In the genomic region with DNA sequence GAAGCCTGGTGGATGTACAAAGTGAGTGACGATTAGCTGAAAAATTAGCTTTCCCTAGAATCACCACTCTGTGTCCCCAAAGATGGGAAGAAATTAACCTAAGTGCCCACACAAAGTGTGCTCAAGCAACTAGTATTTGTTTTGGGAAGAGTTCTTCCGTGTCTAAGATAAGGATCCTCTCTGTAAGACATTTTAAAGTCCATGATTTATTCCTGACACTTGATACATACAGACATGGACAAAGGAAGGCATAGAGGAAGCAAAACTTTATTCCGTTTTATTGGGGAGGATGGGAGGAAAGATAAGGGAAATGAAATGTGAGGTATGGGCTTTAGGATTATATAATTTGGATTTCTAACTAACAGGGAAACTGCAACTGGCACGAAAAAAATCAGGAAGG, we compare ENCODE assay signal across 14 cellular contexts.
DNase-seq lines count a peak whose midpoint lies in the region; ATAC-seq, FAIRE-seq and TF ChIP-seq lines count a peak whose summit lies in the region.
"Had no signal": no experiment of that assay in that cellular context is flagged by ENCODE, and none has a peak within 500 bp of the region (broad histone marks: within the 10 kb centered on the region; RNA-seq: fewer than 3 reads in every experiment).

No MANE protein-coding gene starts in this region.

- no peak for ATAC-seq in K562

- no peaks in the 10 kb centered on the region for H3K36me3 ChIP-seq in K562 (ENCODE audit: control insufficient read depth, insufficient read depth, low read length)
- H3K36me3 ChIP-seq in parathyroid adenoma (ENCODE audit: control insufficient read depth, insufficient read depth, low read length) = no peaks in the 10 kb centered on the region
- H3K36me3 ChIP-seq: BLaER1 treated with 17β-estradiol and CSF1 and Interleukin-3, amounts not matched to agents 10 nM and 100 nM had no signal

- H3K27ac Mint-ChIP-seq in nephron = peak overlapping the region in 2 of 3 experiments; percentile 16 to 31
- H3K27ac Mint-ChIP-seq: CD4-positive, CD25-positive, alpha-beta regulatory T cell; IgD-negative memory B cell had no signal

- no peak for FAIRE-seq in K562 (lab: Jason Lieb, UNC)

- H3K4me1 ChIP-seq in K562 (replicated peaks in 1 of 2; ENCODE audit: control insufficient read depth in 2 of 2, insufficient read depth in 2 of 2, low read length in 2 of 2) = no peaks in the 10 kb centered on the region
- no peaks in the 10 kb centered on the region for H3K4me1 ChIP-seq in parathyroid adenoma
- H3K4me1 ChIP-seq: BLaER1 treated with 17β-estradiol and CSF1 and Interleukin-3, amounts not matched to agents 10 nM and 100 nM had no signal

- intact Hi-C loops in K562 (cut with micrococcal nuclease) = no loop called here

- H3K27me3 ChIP-seq in K562 (ENCODE audit: control insufficient read depth in 2 of 2, insufficient read depth in 2 of 2, low read length in 2 of 2) (no peaks in the 10 kb centered on the region), parathyroid adenoma (ENCODE audit: control insufficient read depth, insufficient read depth, low read length) (no peaks in the 10 kb centered on the region)
- H3K27me3 ChIP-seq: BLaER1 treated with 17β-estradiol and CSF1 and Interleukin-3, amounts not matched to agents 10 nM and 100 nM had no signal

- H3K9ac ChIP-seq in K562 (ENCODE audit: insufficient read depth in 1 of 2, low read depth in 2 of 2, low read length in 2 of 2) (no peak overlapping the region), parathyroid adenoma (no peak overlapping the region)
- H3K9ac ChIP-seq: BLaER1 treated with 17β-estradiol and CSF1 and Interleukin-3, amounts not matched to agents 10 nM and 100 nM had no signal

- no peak overlapping the region for H3K27ac ChIP-seq in K562 (ENCODE audit: extremely low read depth, low read depth, low read length)
- no peak overlapping the region for H3K27ac ChIP-seq in parathyroid adenoma
- H3K27ac ChIP-seq: BLaER1 treated with 17β-estradiol and CSF1 and Interleukin-3, amounts not matched to agents 10 nM and 100 nM had no signal

- CTCF ChIA-PET in K562 (lab: Yijun Ruan, JAX; ENCODE audit: low intra/inter-chr PET ratio) = no interaction called here

- TF ChIP-seq POLR2A in K562 (conservative IDR thresholded peaks at IDR 0.05) = no peak

- peaks cover 16% of the 10 kb centered on the region for H3K4me1 Mint-ChIP-seq in nephron
- H3K4me1 Mint-ChIP-seq: CD4-positive, CD25-positive, alpha-beta regulatory T cell; IgD-negative memory B cell had no signal

- TF ChIP-seq EP300 in K562 (IDR thresholded peaks at IDR 0.05; ENCODE audit: low read length) = no peak

- DNase-seq in COLO829 (ENCODE audit: low spot score) (peak; percentile 0), K562 (ENCODE audit: extremely low read depth in 1 of 4, low spot score in 3 of 4) (no peak), AG08396 (ENCODE audit: low spot score) (no peak), globus pallidus (ENCODE audit: low spot score) (no peak)
- DNase-seq in stimulated activated CD8-positive, alpha-beta memory T cell treated with anti-CD3 and anti-CD28 coated beads, Interleukin-4, amount 100 ng/mL, for 48 hours = no peak
- DNase-seq: 8988T; Calu3; CD4-positive, CD25-positive, alpha-beta regulatory T cell; DMS 273 treated with DMSO at 0.1 percent for 48 hours; HCEC 1CT had no signal

- H2AFZ ChIP-seq in K562 (ENCODE audit: low read depth, low read length) (no peak overlapping the region), parathyroid adenoma (no peak overlapping the region)

- POLR2A ChIA-PET in K562 (lab: Yijun Ruan, JAX) = no interaction called here

- H3K27me3 Mint-ChIP-seq in nephron (ENCODE audit: low read depth) = no peaks in the 10 kb centered on the region
- H3K27me3 Mint-ChIP-seq: CD4-positive, CD25-positive, alpha-beta regulatory T cell; IgD-negative memory B cell had no signal

- no peak for TF ChIP-seq CTCF in K562 (IDR thresholded peaks at IDR 0.05 in 2 of 3, conservative IDR thresholded peaks at IDR 0.05 in 1 of 3; ENCODE audit: insufficient read depth in 2 of 3, low read depth in 1 of 3, low read length in 3 of 3)
- no peak for TF ChIP-seq CTCF in nephron (IDR thresholded peaks at IDR 0.05; ENCODE audit: unreplicated experiment in 3 of 3)
- TF ChIP-seq CTCF in parathyroid adenoma (IDR thresholded peaks at IDR 0.05) = no peak

- no TSS peak for BruUV-seq in K562 (replicated peaks; lab: Mats Ljungman, UMichigan)

- no peaks in the 10 kb centered on the region for H4K20me1 ChIP-seq in K562 (replicated peaks; ENCODE audit: control insufficient read depth, insufficient read depth, low read length)
- H4K20me1 ChIP-seq: BLaER1 treated with 17β-estradiol and CSF1 and Interleukin-3, amounts not matched to agents 10 nM and 100 nM had no signal

- H3K79me2 ChIP-seq in K562 (ENCODE audit: control insufficient read depth, insufficient read depth, low read length) (no peaks in the 10 kb centered on the region), parathyroid adenoma (no peaks in the 10 kb centered on the region)

- no peaks in the 10 kb centered on the region for H3K9me1 ChIP-seq in K562 (ENCODE audit: control insufficient read depth, insufficient read depth, low read length)

- H3K4me2 ChIP-seq in K562 (ENCODE audit: insufficient read depth, low read length) (no peak overlapping the region), parathyroid adenoma (ENCODE audit: low read length) (peak overlapping the region; percentile 34)
- H3K4me2 ChIP-seq: BLaER1 treated with 17β-estradiol and CSF1 and Interleukin-3, amounts not matched to agents 10 nM and 100 nM had no signal

- no peaks in the 10 kb centered on the region for H3K9me3 Mint-ChIP-seq in nephron

- in situ Hi-C loops in K562 (cut with MboI) = no loop called here

- 0% methylated on average over 4 of the region's 4 CpGs for WGBS in K562 (ENCODE audit: insufficient coverage, low coverage, missing lambda C conversion rate)

- H3K4me3 Mint-ChIP-seq in nephron = no peak overlapping the region
- H3K4me3 Mint-ChIP-seq: CD4-positive, CD25-positive, alpha-beta regulatory T cell; IgD-negative memory B cell had no signal

- no peaks in the 10 kb centered on the region for H3K36me3 Mint-ChIP-seq in nephron (ENCODE audit: low read depth)
- H3K36me3 Mint-ChIP-seq: CD4-positive, CD25-positive, alpha-beta regulatory T cell; IgD-negative memory B cell had no signal

- TF ChIP-seq RAD21 in K562 (CRISPR knock-in tag; conservative IDR thresholded peaks at IDR 0.05 in 1 of 2, IDR thresholded peaks at IDR 0.05 in 1 of 2) = no peak

- no peaks in the 10 kb centered on the region for H3K9me3 ChIP-seq in K562 (replicated peaks; ENCODE audit: control insufficient read depth, insufficient read depth, low read depth, low read length)
- no peaks in the 10 kb centered on the region for H3K9me3 ChIP-seq in parathyroid adenoma (ENCODE audit: control insufficient read depth, low read length)
- H3K9me3 ChIP-seq: BLaER1 treated with 17β-estradiol and CSF1 and Interleukin-3, amounts not matched to agents 10 nM and 100 nM had no signal

- H3K4me3 ChIP-seq in K562 = no peak overlapping the region
- no peak overlapping the region for H3K4me3 ChIP-seq in parathyroid adenoma (ENCODE audit: low read depth, low read length)
- H3K4me3 ChIP-seq: BLaER1 treated with 17β-estradiol and CSF1 and Interleukin-3, amounts not matched to agents 10 nM and 100 nM had no signal

TF ChIP-seq in K562, 482 proteins besides CTCF, POLR2A, EP300 and RAD21:
- TF ChIP-seq E2F5 (CRISPR knock-in tag; IDR thresholded peaks at IDR 0.05) (no peak), MEIS2 (IDR thresholded peaks at IDR 0.05; ENCODE audit: partially characterized antibody) (peak; percentile 59), MAZ (CRISPR knock-in tag; conservative IDR thresholded peaks at IDR 0.05 in 1 of 2, IDR thresholded peaks at IDR 0.05 in 1 of 2) (no peak)
- TF ChIP-seq, protein P1, sequence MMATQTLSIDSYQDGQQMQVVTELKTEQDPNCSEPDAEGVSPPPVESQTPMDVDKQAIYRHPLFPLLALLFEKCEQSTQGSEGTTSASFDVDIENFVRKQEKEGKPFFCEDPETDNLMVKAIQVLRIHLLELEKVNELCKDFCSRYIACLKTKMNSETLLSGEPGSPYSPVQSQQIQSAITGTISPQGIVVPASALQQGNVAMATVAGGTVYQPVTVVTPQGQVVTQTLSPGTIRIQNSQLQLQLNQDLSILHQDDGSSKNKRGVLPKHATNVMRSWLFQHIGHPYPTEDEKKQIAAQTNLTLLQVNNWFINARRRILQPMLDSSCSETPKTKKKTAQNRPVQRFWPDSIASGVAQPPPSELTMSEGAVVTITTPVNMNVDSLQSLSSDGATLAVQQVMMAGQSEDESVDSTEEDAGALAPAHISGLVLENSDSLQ (IDR thresholded peaks at IDR 0.05) = peak; percentile 41; the same call in 1 of the 2 replicates
